In genomic region chrX:11355259-11355909, GRCh38 we compare ENCODE assay signal across 32 cellular contexts.
"Had no signal": no experiment of that assay in that cellular context is flagged by ENCODE, and none has a peak within 500 bp of the region (broad histone marks: within the 10 kb centered on the region; RNA-seq: fewer than 3 reads in every experiment).

No MANE protein-coding gene starts in this region.

- H3K36me3 ChIP-seq: WERI-Rb-1 had no signal

- H3K27ac Mint-ChIP-seq: activated CD4-positive, alpha-beta memory T cell treated with anti-CD3 and anti-CD28 coated beads, Interleukin-2, amount 10 ng/mL, durations not matched to agents 7 days and 5 days; activated CD8-positive, alpha-beta memory T cell treated with anti-CD3 and anti-CD28 coated beads, Interleukin-2, amount 10 ng/mL, durations not matched to agents 7 days and 5 days; activated naive CD4-positive, alpha-beta T cell treated with anti-CD3 and anti-CD28 coated beads, Interleukin-2, amount 10 ng/mL, durations not matched to agents 7 days and 5 days; activated naive CD8-positive, alpha-beta T cell; activated naive CD8-positive, alpha-beta T cell treated with anti-CD3 and anti-CD28 coated beads, Interleukin-2, amount 50 U/mL, for 24 hours; brain had no signal

- FAIRE-seq: bronchial epithelial cell, TTC549 had no signal

- ATAC-seq: activated CD8-positive, alpha-beta memory T cell treated with anti-CD3 and anti-CD28 coated beads, Interleukin-2, amount 10 ng/mL, durations not matched to agents 7 days and 5 days; activated naive CD8-positive, alpha-beta T cell treated with anti-CD3 and anti-CD28 coated beads, Interleukin-2, amount 50 U/mL, for 24 hours had no signal

- H3K36me3 Mint-ChIP-seq: activated CD8-positive, alpha-beta memory T cell treated with anti-CD3 and anti-CD28 coated beads, Interleukin-2, amount 10 ng/mL, durations not matched to agents 7 days and 5 days; activated naive CD4-positive, alpha-beta T cell treated with anti-CD3 and anti-CD28 coated beads, Interleukin-2, amount 10 ng/mL, durations not matched to agents 7 days and 5 days; activated naive CD8-positive, alpha-beta T cell; brain had no signal

- H3K4me3 ChIP-seq: SK-N-MC had no signal

- H3K27me3 Mint-ChIP-seq: activated CD4-positive, alpha-beta memory T cell treated with anti-CD3 and anti-CD28 coated beads, Interleukin-2, amount 10 ng/mL, durations not matched to agents 7 days and 5 days; activated CD8-positive, alpha-beta memory T cell treated with anti-CD3 and anti-CD28 coated beads, Interleukin-2, amount 10 ng/mL, durations not matched to agents 7 days and 5 days; activated naive CD4-positive, alpha-beta T cell treated with anti-CD3 and anti-CD28 coated beads, Interleukin-2, amount 10 ng/mL, durations not matched to agents 7 days and 5 days; activated naive CD8-positive, alpha-beta T cell; activated naive CD8-positive, alpha-beta T cell treated with anti-CD3 and anti-CD28 coated beads, Interleukin-2, amount 50 U/mL, for 24 hours had no signal

- DNase-seq: activated CD4-positive, alpha-beta memory T cell treated with anti-CD3 and anti-CD28 coated beads, Interleukin-2, amount 10 ng/mL, durations not matched to agents 7 days and 5 days; activated CD4-positive, alpha-beta T cell treated with anti-CD3 and anti-CD28 coated beads for 1 hour; activated CD4-positive, alpha-beta T cell treated with anti-CD3 and anti-CD28 coated beads for 48 hours; activated CD4-positive, CD25-positive, alpha-beta regulatory T cell; activated CD8-positive, alpha-beta memory T cell treated with anti-CD3 and anti-CD28 coated beads for 24 hours; activated CD8-positive, alpha-beta memory T cell treated with anti-CD3 and anti-CD28 coated beads, Interleukin-2, amount 10 ng/mL, durations not matched to agents 7 days and 5 days; activated CD8-positive, alpha-beta memory T cell treated with anti-CD3 and anti-CD28 coated beads, Interleukin-2, amount 50 U/mL, for 48 hours; activated effector memory CD4-positive, alpha-beta T cell treated with Interleukin-2 at 50 U/mL for 16 hours; activated naive CD4-positive, alpha-beta T cell treated with anti-CD3 and anti-CD28 coated beads, Interleukin-2, amount 10 ng/mL, durations not matched to agents 7 days and 5 days; activated naive CD8-positive, alpha-beta T cell treated with anti-CD3 and anti-CD28 coated beads, Interleukin-2, amount 50 U/mL, for 24 hours; activated T-cell treated with anti-CD3 and anti-CD28 coated beads, Interleukin-2, amount 50 U/mL, for 48 hours; anterior cingulate cortex; caudate nucleus; cerebellar nuclear complex; NCI-H1048; NCI-H1105 treated with DMSO at 0.1 percent for 48 hours; NCI-H1436; NCI-H1694; NCI-H2029; NCI-H2171; NCI-H510A; NCI-H526; NCI-H748 treated with DMSO at 0.1 percent for 48 hours; NK-92 treated with Interleukin-12 subunit alpha and Interleukin-12 subunit beta, amount 100 ng/mL, for 24 hours; Right ventricle myocardium superior; T1000; WERI-Rb-1 had no signal

- H3K4me3 Mint-ChIP-seq: activated CD4-positive, alpha-beta memory T cell treated with anti-CD3 and anti-CD28 coated beads, Interleukin-2, amount 10 ng/mL, durations not matched to agents 7 days and 5 days; activated CD8-positive, alpha-beta memory T cell treated with anti-CD3 and anti-CD28 coated beads, Interleukin-2, amount 10 ng/mL, durations not matched to agents 7 days and 5 days; activated naive CD4-positive, alpha-beta T cell treated with anti-CD3 and anti-CD28 coated beads, Interleukin-2, amount 10 ng/mL, durations not matched to agents 7 days and 5 days; activated naive CD8-positive, alpha-beta T cell; activated naive CD8-positive, alpha-beta T cell treated with anti-CD3 and anti-CD28 coated beads, Interleukin-2, amount 50 U/mL, for 24 hours; brain had no signal

- H3K27ac ChIP-seq: SK-N-MC, WERI-Rb-1 had no signal

- H3K4me1 Mint-ChIP-seq: activated CD4-positive, alpha-beta memory T cell treated with anti-CD3 and anti-CD28 coated beads, Interleukin-2, amount 10 ng/mL, durations not matched to agents 7 days and 5 days; activated CD8-positive, alpha-beta memory T cell treated with anti-CD3 and anti-CD28 coated beads, Interleukin-2, amount 10 ng/mL, durations not matched to agents 7 days and 5 days; activated naive CD4-positive, alpha-beta T cell treated with anti-CD3 and anti-CD28 coated beads, Interleukin-2, amount 10 ng/mL, durations not matched to agents 7 days and 5 days; brain had no signal

- H3K9me3 Mint-ChIP-seq: activated CD4-positive, alpha-beta memory T cell treated with anti-CD3 and anti-CD28 coated beads, Interleukin-2, amount 10 ng/mL, durations not matched to agents 7 days and 5 days; activated naive CD4-positive, alpha-beta T cell treated with anti-CD3 and anti-CD28 coated beads, Interleukin-2, amount 10 ng/mL, durations not matched to agents 7 days and 5 days; activated naive CD8-positive, alpha-beta T cell treated with anti-CD3 and anti-CD28 coated beads, Interleukin-2, amount 50 U/mL, for 24 hours had no signal
